Comparison of ENCODE assay signal across 30 cellular contexts in genomic region chr18:52722904-52723303, GRCh38.
"Had no signal": no experiment of that assay in that cellular context is flagged by ENCODE, and none has a peak within 500 bp of the region (broad histone marks: within the 10 kb centered on the region; RNA-seq: fewer than 3 reads in every experiment).

No MANE protein-coding gene starts in this region.

- H3K27me3 Mint-ChIP-seq: activated CD4-positive, alpha-beta memory T cell treated with anti-CD3 and anti-CD28 coated beads, Interleukin-2, amount 10 ng/mL, durations not matched to agents 7 days and 5 days; activated CD4-positive, alpha-beta T cell treated with anti-CD3 and anti-CD28 coated beads, Interleukin-2, amount 10 ng/mL, durations not matched to agents 7 days and 5 days; activated naive CD4-positive, alpha-beta T cell treated with anti-CD3 and anti-CD28 coated beads, Interleukin-2, amount 50 U/mL, for 24 hours; activated naive CD8-positive, alpha-beta T cell treated with anti-CD3 and anti-CD28 coated beads for 36 hours; activated naive CD8-positive, alpha-beta T cell treated with anti-CD3 and anti-CD28 coated beads, Interleukin-2, amount 50 U/mL, for 24 hours; activated T-cell treated with anti-CD3 and anti-CD28 coated beads, Interleukin-2, amount 50 U/mL, for 24 hours; central memory CD8-positive, alpha-beta T cell; dendritic cell treated with granulocyte-macrophage colony-stimulating factor and Interleukin-4, amounts not matched to agents 40 ng/mL and 50 ng/mL, for 4 days; effector memory CD8-positive, alpha-beta T cell had no signal

- H3K9me3 Mint-ChIP-seq: activated CD4-positive, alpha-beta memory T cell treated with anti-CD3 and anti-CD28 coated beads, Interleukin-2, amount 10 ng/mL, durations not matched to agents 7 days and 5 days; activated CD4-positive, alpha-beta T cell treated with anti-CD3 and anti-CD28 coated beads, Interleukin-2, amount 10 ng/mL, durations not matched to agents 7 days and 5 days; activated naive CD4-positive, alpha-beta T cell treated with anti-CD3 and anti-CD28 coated beads, Interleukin-2, amount 50 U/mL, for 24 hours; activated naive CD8-positive, alpha-beta T cell treated with anti-CD3 and anti-CD28 coated beads for 36 hours; activated naive CD8-positive, alpha-beta T cell treated with anti-CD3 and anti-CD28 coated beads, Interleukin-2, amount 50 U/mL, for 24 hours had no signal

- H3K27me3 ChIP-seq: adrenal gland, ascending aorta, brain microvascular endothelial cell, dorsolateral prefrontal cortex, esophagus squamous epithelium, gastroesophageal sphincter, heart right ventricle had no signal

- H3K9me3 ChIP-seq: adrenal gland, ascending aorta, esophagus squamous epithelium, gastroesophageal sphincter, heart right ventricle had no signal

- H3K27ac Mint-ChIP-seq: activated CD4-positive, alpha-beta memory T cell treated with anti-CD3 and anti-CD28 coated beads, Interleukin-2, amount 10 ng/mL, durations not matched to agents 7 days and 5 days; activated CD4-positive, alpha-beta T cell treated with anti-CD3 and anti-CD28 coated beads, Interleukin-2, amount 10 ng/mL, durations not matched to agents 7 days and 5 days; activated naive CD4-positive, alpha-beta T cell treated with anti-CD3 and anti-CD28 coated beads, Interleukin-2, amount 50 U/mL, for 24 hours; activated naive CD8-positive, alpha-beta T cell treated with anti-CD3 and anti-CD28 coated beads for 36 hours; activated naive CD8-positive, alpha-beta T cell treated with anti-CD3 and anti-CD28 coated beads, Interleukin-2, amount 50 U/mL, for 24 hours; activated T-cell treated with anti-CD3 and anti-CD28 coated beads, Interleukin-2, amount 50 U/mL, for 24 hours; activated T-cell treated with anti-CD3 and anti-CD28 coated beads, Interleukin-2, amount 50 U/mL, for 72 hours; dendritic cell treated with granulocyte-macrophage colony-stimulating factor and Interleukin-4, amounts not matched to agents 40 ng/mL and 50 ng/mL, for 4 days; effector memory CD8-positive, alpha-beta T cell had no signal

- ATAC-seq: activated naive CD8-positive, alpha-beta T cell treated with anti-CD3 and anti-CD28 coated beads, Interleukin-2, amount 50 U/mL, for 24 hours; activated T-cell treated with anti-CD3 and anti-CD28 coated beads, Interleukin-2, amount 50 U/mL, for 72 hours; effector memory CD8-positive, alpha-beta T cell; gastroesophageal sphincter; heart right ventricle had no signal

- DNase-seq: activated CD4-positive, alpha-beta memory T cell treated with anti-CD3 and anti-CD28 coated beads, Interleukin-2, amount 10 ng/mL, durations not matched to agents 7 days and 5 days; activated CD4-positive, alpha-beta T cell treated with anti-CD3 and anti-CD28 coated beads for 4 hours; activated CD4-positive, alpha-beta T cell treated with anti-CD3 and anti-CD28 coated beads, Interleukin-2, amount 10 ng/mL, durations not matched to agents 7 days and 5 days; activated CD4-positive, alpha-beta T cell treated with anti-CD3 and anti-CD28 coated beads, Interleukin-2, amount 50 U/mL, for 4 hours; activated CD4-positive, CD25-positive, alpha-beta regulatory T cell; activated CD4-positive, CD25-positive, alpha-beta regulatory T cell treated with anti-CD3 and anti-CD28 coated beads, Interleukin-2, amount 50 U/mL, for 72 hours; activated CD8-positive, alpha-beta memory T cell treated with anti-CD3 and anti-CD28 coated beads, Interleukin-2, amount 50 U/mL, for 48 hours; activated effector memory CD4-positive, alpha-beta T cell treated with Interleukin-2 at 50 U/mL for 16 hours; activated gamma-delta T cell treated with Interleukin-2 at 50 U/mL for 16 hours; activated naive CD4-positive, alpha-beta T cell treated with Interleukin-2 at 50 U/mL for 16 hours; activated naive CD8-positive, alpha-beta T cell treated with anti-CD3 and anti-CD28 coated beads for 36 hours; activated naive CD8-positive, alpha-beta T cell treated with anti-CD3 and anti-CD28 coated beads, Interleukin-2, amount 50 U/mL, for 24 hours; activated T-cell treated with anti-CD3 and anti-CD28 coated beads for 4 hours; activated T-cell treated with anti-CD3 and anti-CD28 coated beads, Interleukin-2, amount 50 U/mL, for 24 hours; activated T-cell treated with anti-CD3 and anti-CD28 coated beads, Interleukin-2, amount 50 U/mL, for 72 hours; adrenal gland; brain microvascular endothelial cell; dorsolateral prefrontal cortex; effector memory CD8-positive, alpha-beta T cell; erythroblast; esophagus squamous epithelium; foreskin melanocyte; heart right ventricle; T-helper 2 cell had no signal

- H3K4me3 ChIP-seq: adrenal gland, ascending aorta, coronary artery, dorsolateral prefrontal cortex, esophagus squamous epithelium, gastroesophageal sphincter, heart right ventricle had no signal

- H3K36me3 ChIP-seq: adrenal gland, ascending aorta, brain microvascular endothelial cell, esophagus squamous epithelium, gastroesophageal sphincter, heart right ventricle had no signal

- H3K36me3 Mint-ChIP-seq: activated naive CD4-positive, alpha-beta T cell treated with anti-CD3 and anti-CD28 coated beads, Interleukin-2, amount 50 U/mL, for 24 hours; activated naive CD8-positive, alpha-beta T cell treated with anti-CD3 and anti-CD28 coated beads for 36 hours had no signal

- H3K4me1 Mint-ChIP-seq: activated CD4-positive, alpha-beta memory T cell treated with anti-CD3 and anti-CD28 coated beads, Interleukin-2, amount 10 ng/mL, durations not matched to agents 7 days and 5 days; activated CD4-positive, alpha-beta T cell treated with anti-CD3 and anti-CD28 coated beads, Interleukin-2, amount 10 ng/mL, durations not matched to agents 7 days and 5 days; activated naive CD4-positive, alpha-beta T cell treated with anti-CD3 and anti-CD28 coated beads, Interleukin-2, amount 50 U/mL, for 24 hours; activated naive CD8-positive, alpha-beta T cell treated with anti-CD3 and anti-CD28 coated beads for 36 hours; activated naive CD8-positive, alpha-beta T cell treated with anti-CD3 and anti-CD28 coated beads, Interleukin-2, amount 50 U/mL, for 24 hours; central memory CD8-positive, alpha-beta T cell had no signal

- H3K4me1 ChIP-seq: adrenal gland, ascending aorta, esophagus squamous epithelium, gastroesophageal sphincter, heart right ventricle had no signal

- H3K4me3 Mint-ChIP-seq: activated CD4-positive, alpha-beta memory T cell treated with anti-CD3 and anti-CD28 coated beads, Interleukin-2, amount 10 ng/mL, durations not matched to agents 7 days and 5 days; activated CD4-positive, alpha-beta T cell treated with anti-CD3 and anti-CD28 coated beads, Interleukin-2, amount 10 ng/mL, durations not matched to agents 7 days and 5 days; activated naive CD4-positive, alpha-beta T cell treated with anti-CD3 and anti-CD28 coated beads, Interleukin-2, amount 50 U/mL, for 24 hours; activated naive CD8-positive, alpha-beta T cell treated with anti-CD3 and anti-CD28 coated beads for 36 hours; activated naive CD8-positive, alpha-beta T cell treated with anti-CD3 and anti-CD28 coated beads, Interleukin-2, amount 50 U/mL, for 24 hours; activated T-cell treated with anti-CD3 and anti-CD28 coated beads, Interleukin-2, amount 50 U/mL, for 24 hours; activated T-cell treated with anti-CD3 and anti-CD28 coated beads, Interleukin-2, amount 50 U/mL, for 72 hours; central memory CD8-positive, alpha-beta T cell; dendritic cell treated with granulocyte-macrophage colony-stimulating factor and Interleukin-4, amounts not matched to agents 40 ng/mL and 50 ng/mL, for 4 days; effector memory CD8-positive, alpha-beta T cell had no signal

- H3K27ac ChIP-seq: adrenal gland, ascending aorta, brain microvascular endothelial cell, coronary artery, dorsolateral prefrontal cortex, esophagus squamous epithelium, gastroesophageal sphincter, heart right ventricle had no signal
